ENCODE assay signal across 15 cellular contexts in the genomic region with DNA sequence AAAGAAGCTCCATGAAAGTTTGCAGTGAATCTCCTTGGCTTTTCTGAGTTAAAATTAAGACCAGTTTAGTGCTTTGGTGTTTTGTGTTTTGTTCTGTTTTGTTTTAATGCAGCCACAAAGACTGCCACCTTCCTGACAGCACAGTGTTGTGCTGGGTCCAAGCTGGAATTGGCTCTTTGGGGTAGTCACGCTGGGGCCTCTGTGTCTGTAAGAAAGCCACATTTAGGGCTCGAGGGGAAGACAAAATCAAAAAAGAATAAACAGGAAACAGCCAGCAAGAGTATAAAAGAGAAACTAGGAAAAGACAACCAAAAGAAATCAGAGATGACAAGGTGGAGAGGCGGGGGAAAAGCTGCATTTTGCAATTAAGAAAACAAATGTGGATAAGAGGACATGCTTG.
DNase-seq lines count a peak whose midpoint lies in the region; ATAC-seq, FAIRE-seq and TF ChIP-seq lines count a peak whose summit lies in the region.
"Had no signal": no experiment of that assay in that cellular context is flagged by ENCODE, and none has a peak within 500 bp of the region (broad histone marks: within the 10 kb centered on the region; RNA-seq: fewer than 3 reads in every experiment).

No MANE protein-coding gene starts in this region.

- H4K20me1 ChIP-seq in hepatocyte (ENCODE audit: insufficient read depth, poor library complexity, severe bottlenecking) = no peaks in the 10 kb centered on the region

- H3K27ac Mint-ChIP-seq in T-helper 1 cell treated with Interleukin-12 subunit alpha and Interleukin-12 subunit beta and Interleukin-4 antibody, amounts not matched to agents 30 μg/mL and 1 μg/mL, for 36 hours = peak overlapping the region; percentile 12
- peak overlapping the region; percentile 51 for H3K27ac Mint-ChIP-seq in activated T-helper 2 cell treated with anti-CD3 and anti-CD28 coated beads, Interferon-gamma antibody, Interleukin-2, Interleukin-4, amounts not matched to agents 10 μg/mL and 5 μg/mL and 100 μg/mL, durations not matched to agents 14 hours and 24 hours and 36 hours

- no peak for DNase-seq in T-helper 1 cell
- no peak for DNase-seq in activated T-helper 2 cell treated with anti-CD3 and anti-CD28 coated beads, Interferon-gamma antibody, Interleukin-2, Interleukin-4, amounts not matched to agents 10 μg/mL and 5 μg/mL and 100 μg/mL, durations not matched to agents 14 hours and 24 hours and 36 hours (ENCODE audit: low spot score)
- DNase-seq in hepatocyte (ENCODE audit: low spot score) = no peak
- DNase-seq in GM19239 (ENCODE audit: insufficient read length, low spot score) = no peak
- no peak for DNase-seq in D341Med (ENCODE audit: low spot score)
- DNase-seq: activated CD8-positive, alpha-beta memory T cell treated with anti-CD3 and anti-CD28 coated beads for 24 hours; NCI-H345; stimulated activated CD4-positive, alpha-beta T cell treated with anti-CD3 and anti-CD28 coated beads, Interleukin-12 subunit alpha, Interleukin-12 subunit beta, amount 100 ng/mL, for 4 hours had no signal

- H2AFZ ChIP-seq in hepatocyte = no peak overlapping the region

- intact Hi-C loops in activated T-helper 2 cell treated with anti-CD3 and anti-CD28 coated beads, Interferon-gamma antibody, Interleukin-2, Interleukin-4, amounts not matched to agents 10 μg/mL and 5 μg/mL and 100 μg/mL, durations not matched to agents 14 hours and 24 hours and 36 hours (cut with micrococcal nuclease) = no loop called here

- ATAC-seq in HG03432 (IDR thresholded peaks at IDR 0.05; ENCODE audit: unreplicated experiment) = no peak
- ATAC-seq: left lobe of liver had no signal

- no peak for FAIRE-seq in GM19239 (lab: Jason Lieb, UNC)
- FAIRE-seq: bronchial epithelial cell had no signal

- peaks cover 35% of the 10 kb centered on the region for H3K36me3 Mint-ChIP-seq in T-helper 1 cell treated with Interleukin-12 subunit alpha and Interleukin-12 subunit beta and Interleukin-4 antibody, amounts not matched to agents 30 μg/mL and 1 μg/mL, for 36 hours (ENCODE audit: low read depth)
- peaks cover 45% of the 10 kb centered on the region for H3K36me3 Mint-ChIP-seq in activated T-helper 2 cell treated with anti-CD3 and anti-CD28 coated beads, Interferon-gamma antibody, Interleukin-2, Interleukin-4, amounts not matched to agents 10 μg/mL and 5 μg/mL and 100 μg/mL, durations not matched to agents 14 hours and 24 hours and 36 hours (ENCODE audit: low read depth)

- no peak for TF ChIP-seq CTCF in hepatocyte (IDR thresholded peaks at IDR 0.05; ENCODE audit: poor library complexity)

- H3K9me3 Mint-ChIP-seq in T-helper 1 cell treated with Interleukin-12 subunit alpha and Interleukin-12 subunit beta and Interleukin-4 antibody, amounts not matched to agents 30 μg/mL and 1 μg/mL, for 36 hours = no peaks in the 10 kb centered on the region
- H3K9me3 Mint-ChIP-seq in activated T-helper 2 cell treated with anti-CD3 and anti-CD28 coated beads, Interferon-gamma antibody, Interleukin-2, Interleukin-4, amounts not matched to agents 10 μg/mL and 5 μg/mL and 100 μg/mL, durations not matched to agents 14 hours and 24 hours and 36 hours = no peaks in the 10 kb centered on the region

- H3K9me2 ChIP-seq in hepatocyte (replicated peaks; ENCODE audit: insufficient read depth) = no peaks in the 10 kb centered on the region

- peak overlapping the region; percentile 42 for H3K27ac ChIP-seq in hepatocyte
- H3K27ac ChIP-seq in skin epidermis = peak overlapping the region in 15 of 21 experiments; percentile 2 to 70 (median 32)
- H3K27ac ChIP-seq: 22Rv1, KMS-11 had no signal

- H3K27me3 ChIP-seq in hepatocyte = no peaks in the 10 kb centered on the region

- no peaks in the 10 kb centered on the region for H3K9me3 ChIP-seq in hepatocyte (ENCODE audit: low read depth)

- H3K4me1 Mint-ChIP-seq in T-helper 1 cell treated with Interleukin-12 subunit alpha and Interleukin-12 subunit beta and Interleukin-4 antibody, amounts not matched to agents 30 μg/mL and 1 μg/mL, for 36 hours (ENCODE audit: low read depth) = peaks cover 18% of the 10 kb centered on the region
- H3K4me1 Mint-ChIP-seq in activated T-helper 2 cell treated with anti-CD3 and anti-CD28 coated beads, Interferon-gamma antibody, Interleukin-2, Interleukin-4, amounts not matched to agents 10 μg/mL and 5 μg/mL and 100 μg/mL, durations not matched to agents 14 hours and 24 hours and 36 hours (ENCODE audit: low read depth) = peaks cover 27% of the 10 kb centered on the region

- peaks cover 47% of the 10 kb centered on the region for H3K4me1 ChIP-seq in hepatocyte (ENCODE audit: insufficient read depth)

- H3K4me3 Mint-ChIP-seq in T-helper 1 cell treated with Interleukin-12 subunit alpha and Interleukin-12 subunit beta and Interleukin-4 antibody, amounts not matched to agents 30 μg/mL and 1 μg/mL, for 36 hours = peak overlapping the region; percentile 29
- H3K4me3 Mint-ChIP-seq in activated T-helper 2 cell treated with anti-CD3 and anti-CD28 coated beads, Interferon-gamma antibody, Interleukin-2, Interleukin-4, amounts not matched to agents 10 μg/mL and 5 μg/mL and 100 μg/mL, durations not matched to agents 14 hours and 24 hours and 36 hours (ENCODE audit: low read depth) = no peak overlapping the region

- H3K27me3 Mint-ChIP-seq in T-helper 1 cell treated with Interleukin-12 subunit alpha and Interleukin-12 subunit beta and Interleukin-4 antibody, amounts not matched to agents 30 μg/mL and 1 μg/mL, for 36 hours (ENCODE audit: low read depth) = no peaks in the 10 kb centered on the region
- no peaks in the 10 kb centered on the region for H3K27me3 Mint-ChIP-seq in activated T-helper 2 cell treated with anti-CD3 and anti-CD28 coated beads, Interferon-gamma antibody, Interleukin-2, Interleukin-4, amounts not matched to agents 10 μg/mL and 5 μg/mL and 100 μg/mL, durations not matched to agents 14 hours and 24 hours and 36 hours (ENCODE audit: low read depth)

- WGBS in hepatocyte (ENCODE audit: low lambda C conversion rate, missing lambda C conversion rate) = 29% methylated on average over 3 of the region's 3 CpGs

- peak overlapping the region; percentile 32 for H3K4me2 ChIP-seq in hepatocyte
- H3K4me2 ChIP-seq: KMS-11 had no signal

- no peaks in the 10 kb centered on the region for H3K36me3 ChIP-seq in hepatocyte (replicated peaks; ENCODE audit: insufficient read depth, low read depth)

- H3K79me2 ChIP-seq in hepatocyte = no peaks in the 10 kb centered on the region

- H3K4me3 ChIP-seq in hepatocyte (no peak overlapping the region), skin epidermis (no peak overlapping the region)
